ENCODE assay signal across 26 cellular contexts in genomic region chr20:61535091-61535490, GRCh38.
"Had no signal": no experiment of that assay in that cellular context is flagged by ENCODE, and none has a peak within 500 bp of the region (broad histone marks: within the 10 kb centered on the region; RNA-seq: fewer than 3 reads in every experiment).

No MANE protein-coding gene starts in this region.

- FAIRE-seq: small intestine, urothelium cell line had no signal

- H3K27me3 ChIP-seq: ovary, right lobe of liver, sigmoid colon, thyroid gland, tibial nerve, upper lobe of left lung, vagina had no signal

- H3K4me3 ChIP-seq: ovary, psoas muscle, right lobe of liver, sigmoid colon, thoracic aorta, thyroid gland, tibial nerve, upper lobe of left lung, vagina had no signal

- H3K9me3 ChIP-seq: ovary, psoas muscle, right lobe of liver, sigmoid colon, thoracic aorta, thyroid gland, tibial nerve, upper lobe of left lung, vagina had no signal

- DNase-seq: naive B cell; naive thymus-derived CD8-positive, alpha-beta T cell; nephron progenitor cell; occipital lobe; ovary; psoas muscle; right cardiac atrium; sigmoid colon; small intestine; stimulated activated CD4-positive, alpha-beta T cell treated with anti-CD3 and anti-CD28 coated beads, Interleukin-12 subunit alpha, Interleukin-12 subunit beta, amount 100 ng/mL, for 4 hours; stimulated activated CD4-positive, alpha-beta T cell treated with anti-CD3 and anti-CD28 coated beads, Interleukin-1b, Interleukin-23, amount 100 ng/mL, for 48 hours; stimulated activated CD4-positive, alpha-beta T cell treated with anti-CD3 and anti-CD28 coated beads, Interleukin-4, amount 100 ng/mL, for 1 hour; stimulated activated CD4-positive, alpha-beta T cell treated with anti-CD3 and anti-CD28 coated beads, Interleukin-4, amount 100 ng/mL, for 4 hours; stimulated activated CD8-positive, alpha-beta memory T cell treated with anti-CD3 and anti-CD28 coated beads, Interleukin-4, amount 100 ng/mL, for 48 hours; stimulated activated naive CD4-positive, alpha-beta T cell; stimulated activated naive CD8-positive, alpha-beta T cell treated with anti-CD3 and anti-CD28 coated beads, Interleukin-15, amount 100 ng/mL, for 72 hours; stimulated activated naive CD8-positive, alpha-beta T cell treated with anti-CD3 and anti-CD28 coated beads, Interleukin-15, Interleukin-2, amounts not matched to agents 100 U/mL and 50 U/mL, for 24 hours; thyroid gland; trophoblast cell; upper lobe of left lung had no signal

- H3K27ac ChIP-seq: ovary, parathyroid adenoma, psoas muscle, right lobe of liver, sigmoid colon, thoracic aorta, thyroid gland, tibial nerve, upper lobe of left lung, vagina had no signal

- H3K36me3 ChIP-seq: ovary, right lobe of liver, sigmoid colon, thoracic aorta, thyroid gland, tibial nerve, upper lobe of left lung, vagina had no signal

- H3K4me1 ChIP-seq: parathyroid adenoma, psoas muscle, right lobe of liver, sigmoid colon, thyroid gland, tibial nerve, upper lobe of left lung, vagina had no signal

- H3K9ac ChIP-seq: parathyroid adenoma had no signal
